7 cellular contexts compared by ENCODE assay signal in the genomic region with DNA sequence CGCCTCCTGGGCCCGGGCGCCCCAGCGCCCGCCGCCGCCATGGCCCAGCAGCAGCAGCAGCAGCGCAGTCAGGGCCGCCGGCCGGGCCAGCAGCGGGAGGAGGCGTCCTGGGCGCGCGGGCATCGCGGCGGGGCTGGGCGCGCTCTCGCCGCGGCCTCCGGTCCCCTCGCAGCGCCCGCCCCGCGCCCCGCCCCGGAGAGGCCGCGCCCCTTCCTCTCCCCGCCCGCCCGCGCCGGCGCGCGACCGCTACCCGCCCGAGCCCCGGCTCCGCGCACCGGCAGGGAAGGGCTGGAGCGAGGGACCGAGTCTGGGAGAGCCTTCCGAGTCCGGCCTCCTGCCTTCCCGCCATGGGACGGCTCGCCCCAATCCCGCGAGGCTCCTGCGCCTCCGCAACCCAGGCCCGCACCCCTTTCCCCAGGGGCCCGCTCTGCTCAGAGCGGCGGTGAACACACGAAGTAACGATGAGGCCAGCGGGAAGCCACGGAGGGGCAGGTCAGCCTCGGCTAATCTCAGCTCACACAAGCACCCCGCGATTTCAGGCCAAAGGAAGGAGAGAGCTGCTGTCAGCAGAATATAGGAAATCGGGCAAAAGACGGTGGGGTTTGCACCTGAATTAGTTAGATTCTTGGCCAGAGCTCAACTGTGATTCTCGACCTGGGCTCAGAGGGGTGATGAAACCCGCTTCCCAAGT.
DNase-seq lines count a peak whose midpoint lies in the region; ATAC-seq lines count a peak whose summit lies in the region.

Gene TXNDC5 (minus strand): TSS at position 135 of the 691 bp plus-strand sequence. CDS start 12 bp downstream, at position 123.

- ATAC-seq in GM18520 (IDR thresholded peaks at IDR 0.05; ENCODE audit: unreplicated experiment): peak; percentile 49
- peak; percentile 49 for ATAC-seq in HG02938 (IDR thresholded peaks at IDR 0.05; ENCODE audit: unreplicated experiment)

- DNase-seq in NCI-H2081 treated with DMSO at 0.1 percent for 48 hours (lab: John Stamatoyannopoulos, UW): peak; percentile 26
- DNase-seq in activated CD4-positive, CD25-positive, alpha-beta regulatory T cell (lab: John Stamatoyannopoulos, UW): peak; percentile 38 to 51 (median 50)
- DNase-seq in central memory CD4-positive, alpha-beta T cell: peak; percentile 51
- DNase-seq in islet precursor cell: peak; percentile 84
- peak; percentile 78 for DNase-seq in stimulated activated CD4-positive, alpha-beta T cell treated with anti-CD3 and anti-CD28 coated beads, Interleukin-12 subunit alpha, Interleukin-12 subunit beta, amount 100 ng/mL, for 4 hours

Comparison
In these comparisons a context has a peak if more than half of its experiments do, and no peak if none do; other contexts are left out.
1. Peak in every context shown above with its lines: DNase-seq and ATAC-seq.
2. DNase-seq: peak in every context shown above with its lines; median percentile 84 in islet precursor cell; 78 in stimulated activated CD4-positive, alpha-beta T cell treated with anti-CD3 and anti-CD28 coated beads, Interleukin-12 subunit alpha, Interleukin-12 subunit beta, amount 100 ng/mL, for 4 hours; 51 in central memory CD4-positive, alpha-beta T cell; 50 in activated CD4-positive, CD25-positive, alpha-beta regulatory T cell; 26 in NCI-H2081 treated with DMSO at 0.1 percent for 48 hours.